ENCODE assay signal across 8 cellular contexts in the genomic region with DNA sequence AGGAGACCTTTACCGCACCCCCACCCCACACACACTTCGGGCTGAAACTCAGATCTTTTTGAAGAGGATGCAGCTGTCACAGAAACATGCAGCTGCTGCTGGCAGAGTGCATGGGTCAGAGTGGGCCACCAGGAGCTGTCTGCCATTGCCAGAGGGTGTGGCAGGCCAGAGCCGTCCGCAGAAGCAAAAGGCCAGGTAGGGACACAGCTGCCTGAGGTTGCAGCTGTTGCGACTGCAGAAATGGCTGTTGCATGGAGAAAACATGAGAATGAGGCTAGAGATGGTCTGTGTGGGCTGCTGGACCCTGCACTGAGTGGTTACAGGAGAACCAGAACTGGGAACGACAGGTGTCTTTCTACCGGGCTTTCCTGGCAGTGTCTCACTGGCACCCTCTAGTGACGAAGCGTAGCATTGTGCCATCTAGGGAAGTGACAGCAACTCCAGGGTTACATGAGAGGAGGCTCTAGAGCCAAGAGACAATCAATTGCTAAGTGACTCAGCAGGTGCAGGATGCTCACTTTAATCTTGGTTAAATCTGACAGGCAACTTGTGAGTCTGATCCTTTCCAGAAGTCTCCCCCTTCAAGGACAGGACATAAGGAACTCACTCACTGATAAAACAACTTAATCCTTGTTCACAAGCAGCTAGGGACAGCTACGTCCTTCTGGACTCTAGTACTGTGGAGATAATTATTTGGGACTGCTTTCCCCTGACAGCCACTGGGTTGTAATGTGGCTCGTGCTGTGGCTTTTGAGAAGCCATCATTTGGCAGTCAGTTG. TPM values are rescaled to one million over a fixed set of nuclear protein-coding genes. Genes with fewer than 3 reads are reported as not detected.
A peak's percentile ranks its signal among the peaks of the same experiment; 100 is the strongest.
DNase-seq lines count a peak whose midpoint lies in the region; ATAC-seq and TF ChIP-seq lines count a peak whose summit lies in the region.

No MANE protein-coding gene starts in this region.

- H3K4me1 ChIP-seq in lower lobe of right lung = peaks cover 10% of the 10 kb centered on the region

- H3K27me3 ChIP-seq in lower lobe of right lung (ENCODE audit: low read depth) = no peaks in the 10 kb centered on the region

- no peak overlapping the region for H3K27ac ChIP-seq in lower lobe of right lung

- ATAC-seq in GM19043 (IDR thresholded peaks at IDR 0.05; ENCODE audit: low read depth, unreplicated experiment) = peak; percentile 82
- peak; percentile 65 for ATAC-seq in HG03469 (IDR thresholded peaks at IDR 0.05; ENCODE audit: unreplicated experiment)
- peak; percentile 97 to 98 for ATAC-seq in lower lobe of right lung

- peak overlapping the region; percentile 27 for H3K4me3 ChIP-seq in lower lobe of right lung

- H3K36me3 ChIP-seq in lower lobe of right lung = no peaks in the 10 kb centered on the region

- intact Hi-C loops in lower lobe of right lung (cut with DNase I) = loop anchor here (5.0 kb wide), 1 partner anchor 85 kb away; no protein-coding TSS in a partner anchor

- H3K9me3 ChIP-seq in lower lobe of right lung = no peaks in the 10 kb centered on the region

- peak; percentile 94 for TF ChIP-seq CTCF in lower lobe of right lung (IDR thresholded peaks at IDR 0.05)

- DNase-seq in AG20443 (ENCODE audit: low spot score) (peak; percentile 87), NCI-H526 treated with DMSO at 0.1 percent for 48 hours (lab: John Stamatoyannopoulos, UW) (peak; percentile 68), dermis blood vessel endothelial cell (peak; percentile 92), lower lobe of right lung (peak; percentile 76)
- DNase-seq in activated CD4-positive, alpha-beta T cell treated with anti-CD3 and anti-CD28 coated beads, Interleukin-2, amount 50 U/mL, for 1 hour = peak; percentile 85
- DNase-seq in stimulated activated CD4-positive, alpha-beta T cell treated with anti-CD3 and anti-CD28 coated beads, TNF-alpha, amount 100 ng/mL, for 48 hours (ENCODE audit: low read depth in 3 of 3) = peak; percentile 73 to 81 (median 78)

RNA-seq across cellular contexts. Expression of gene SERPINB9, which starts 29.1 kb away (rescaled TPM):
- total RNA-seq in dermis blood vessel endothelial cell (37.3 and 98.0 TPM in 2 replicates), lower lobe of right lung (12.8 TPM)

RNA-seq across cellular contexts. Expression of gene SERPINB6, which starts 39.2 kb away (rescaled TPM):
- total RNA-seq in dermis blood vessel endothelial cell (127 and 135 TPM in 2 replicates), lower lobe of right lung (160 TPM)
